1 cellular context compared by ENCODE assay signal in genomic region chr12:34348836-34349672, GRCh38.
TF ChIP-seq lines count a peak whose summit lies in the region.

No MANE protein-coding gene starts in this region.

TF ChIP-seq in HEK293, 187 proteins besides CTCF, POLR2A, EP300 and RAD21 (continued from another document):
- TF ChIP-seq, protein P1, sequence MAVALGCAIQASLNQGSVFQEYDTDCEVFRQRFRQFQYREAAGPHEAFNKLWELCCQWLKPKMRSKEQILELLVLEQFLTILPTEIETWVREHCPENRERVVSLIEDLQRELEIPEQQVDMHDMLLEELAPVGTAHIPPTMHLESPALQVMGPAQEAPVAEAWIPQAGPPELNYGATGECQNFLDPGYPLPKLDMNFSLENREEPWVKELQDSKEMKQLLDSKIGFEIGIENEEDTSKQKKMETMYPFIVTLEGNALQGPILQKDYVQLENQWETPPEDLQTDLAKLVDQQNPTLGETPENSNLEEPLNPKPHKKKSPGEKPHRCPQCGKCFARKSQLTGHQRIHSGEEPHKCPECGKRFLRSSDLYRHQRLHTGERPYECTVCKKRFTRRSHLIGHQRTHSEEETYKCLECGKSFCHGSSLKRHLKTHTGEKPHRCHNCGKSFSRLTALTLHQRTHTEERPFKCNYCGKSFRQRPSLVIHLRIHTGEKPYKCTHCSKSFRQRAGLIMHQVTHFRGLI (tag by site-specific recombination; IDR thresholded peaks at IDR 0.05): no peak
- TF ChIP-seq SCRT1 (tag by site-specific recombination; IDR thresholded peaks at IDR 0.05; ENCODE audit: borderline replicate concordance): no peak
- TF ChIP-seq HOXA7 (CRISPR knock-in tag; IDR thresholded peaks at IDR 0.05; ENCODE audit: borderline replicate concordance): no peak
- peak; percentile 22; the same call in 1 of the 2 replicates for TF ChIP-seq GLIS1 (tag by site-specific recombination; IDR thresholded peaks at IDR 0.05)
- TF ChIP-seq, protein P2, sequence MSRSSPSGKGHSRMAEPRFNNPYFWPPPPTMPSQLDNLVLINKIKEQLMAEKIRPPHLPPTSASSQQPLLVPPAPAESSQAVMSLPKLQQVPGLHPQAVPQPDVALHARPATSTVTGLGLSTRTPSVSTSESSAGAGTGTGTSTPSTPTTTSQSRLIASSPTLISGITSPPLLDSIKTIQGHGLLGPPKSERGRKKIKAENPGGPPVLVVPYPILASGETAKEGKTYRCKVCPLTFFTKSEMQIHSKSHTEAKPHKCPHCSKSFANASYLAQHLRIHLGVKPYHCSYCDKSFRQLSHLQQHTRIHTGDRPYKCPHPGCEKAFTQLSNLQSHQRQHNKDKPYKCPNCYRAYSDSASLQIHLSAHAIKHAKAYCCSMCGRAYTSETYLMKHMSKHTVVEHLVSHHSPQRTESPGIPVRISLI (tag by site-specific recombination; IDR thresholded peaks at IDR 0.05): 0 out of 2 replicates have a peak, but pooled peaks have one; percentile 22
- TF ChIP-seq ZNF529 (tag by site-specific recombination; IDR thresholded peaks at IDR 0.05; ENCODE audit: insufficient replicate concordance): no peak
- no peak for TF ChIP-seq PRDM10 (tag by site-specific recombination; IDR thresholded peaks at IDR 0.05)
- TF ChIP-seq ZNF211 (tag by site-specific recombination; IDR thresholded peaks at IDR 0.05; ENCODE audit: low read depth): no peak
- TF ChIP-seq, protein P3, sequence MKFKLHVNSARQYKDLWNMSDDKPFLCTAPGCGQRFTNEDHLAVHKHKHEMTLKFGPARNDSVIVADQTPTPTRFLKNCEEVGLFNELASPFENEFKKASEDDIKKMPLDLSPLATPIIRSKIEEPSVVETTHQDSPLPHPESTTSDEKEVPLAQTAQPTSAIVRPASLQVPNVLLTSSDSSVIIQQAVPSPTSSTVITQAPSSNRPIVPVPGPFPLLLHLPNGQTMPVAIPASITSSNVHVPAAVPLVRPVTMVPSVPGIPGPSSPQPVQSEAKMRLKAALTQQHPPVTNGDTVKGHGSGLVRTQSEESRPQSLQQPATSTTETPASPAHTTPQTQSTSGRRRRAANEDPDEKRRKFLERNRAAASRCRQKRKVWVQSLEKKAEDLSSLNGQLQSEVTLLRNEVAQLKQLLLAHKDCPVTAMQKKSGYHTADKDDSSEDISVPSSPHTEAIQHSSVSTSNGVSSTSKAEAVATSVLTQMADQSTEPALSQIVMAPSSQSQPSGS (tag by site-specific recombination; IDR thresholded peaks at IDR 0.05; ENCODE audit: low read depth): no peak
- TF ChIP-seq KLF8 (tag by site-specific recombination; IDR thresholded peaks at IDR 0.05): no peak
- TF ChIP-seq, protein P4, sequence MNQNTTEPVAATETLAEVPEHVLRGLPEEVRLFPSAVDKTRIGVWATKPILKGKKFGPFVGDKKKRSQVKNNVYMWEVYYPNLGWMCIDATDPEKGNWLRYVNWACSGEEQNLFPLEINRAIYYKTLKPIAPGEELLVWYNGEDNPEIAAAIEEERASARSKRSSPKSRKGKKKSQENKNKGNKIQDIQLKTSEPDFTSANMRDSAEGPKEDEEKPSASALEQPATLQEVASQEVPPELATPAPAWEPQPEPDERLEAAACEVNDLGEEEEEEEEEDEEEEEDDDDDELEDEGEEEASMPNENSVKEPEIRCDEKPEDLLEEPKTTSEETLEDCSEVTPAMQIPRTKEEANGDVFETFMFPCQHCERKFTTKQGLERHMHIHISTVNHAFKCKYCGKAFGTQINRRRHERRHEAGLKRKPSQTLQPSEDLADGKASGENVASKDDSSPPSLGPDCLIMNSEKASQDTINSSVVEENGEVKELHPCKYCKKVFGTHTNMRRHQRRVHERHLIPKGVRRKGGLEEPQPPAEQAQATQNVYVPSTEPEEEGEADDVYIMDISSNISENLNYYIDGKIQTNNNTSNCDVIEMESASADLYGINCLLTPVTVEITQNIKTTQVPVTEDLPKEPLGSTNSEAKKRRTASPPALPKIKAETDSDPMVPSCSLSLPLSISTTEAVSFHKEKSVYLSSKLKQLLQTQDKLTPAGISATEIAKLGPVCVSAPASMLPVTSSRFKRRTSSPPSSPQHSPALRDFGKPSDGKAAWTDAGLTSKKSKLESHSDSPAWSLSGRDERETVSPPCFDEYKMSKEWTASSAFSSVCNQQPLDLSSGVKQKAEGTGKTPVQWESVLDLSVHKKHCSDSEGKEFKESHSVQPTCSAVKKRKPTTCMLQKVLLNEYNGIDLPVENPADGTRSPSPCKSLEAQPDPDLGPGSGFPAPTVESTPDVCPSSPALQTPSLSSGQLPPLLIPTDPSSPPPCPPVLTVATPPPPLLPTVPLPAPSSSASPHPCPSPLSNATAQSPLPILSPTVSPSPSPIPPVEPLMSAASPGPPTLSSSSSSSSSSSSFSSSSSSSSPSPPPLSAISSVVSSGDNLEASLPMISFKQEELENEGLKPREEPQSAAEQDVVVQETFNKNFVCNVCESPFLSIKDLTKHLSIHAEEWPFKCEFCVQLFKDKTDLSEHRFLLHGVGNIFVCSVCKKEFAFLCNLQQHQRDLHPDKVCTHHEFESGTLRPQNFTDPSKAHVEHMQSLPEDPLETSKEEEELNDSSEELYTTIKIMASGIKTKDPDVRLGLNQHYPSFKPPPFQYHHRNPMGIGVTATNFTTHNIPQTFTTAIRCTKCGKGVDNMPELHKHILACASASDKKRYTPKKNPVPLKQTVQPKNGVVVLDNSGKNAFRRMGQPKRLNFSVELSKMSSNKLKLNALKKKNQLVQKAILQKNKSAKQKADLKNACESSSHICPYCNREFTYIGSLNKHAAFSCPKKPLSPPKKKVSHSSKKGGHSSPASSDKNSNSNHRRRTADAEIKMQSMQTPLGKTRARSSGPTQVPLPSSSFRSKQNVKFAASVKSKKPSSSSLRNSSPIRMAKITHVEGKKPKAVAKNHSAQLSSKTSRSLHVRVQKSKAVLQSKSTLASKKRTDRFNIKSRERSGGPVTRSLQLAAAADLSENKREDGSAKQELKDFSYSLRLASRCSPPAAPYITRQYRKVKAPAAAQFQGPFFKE (tag by site-specific recombination; IDR thresholded peaks at IDR 0.05; ENCODE audit: borderline replicate concordance): no peak
